Comparison of ENCODE assay signal across 25 cellular contexts in genomic region chr5:53342261-53342660, GRCh38.
DNase-seq lines count a peak whose midpoint lies in the region; ATAC-seq, FAIRE-seq and TF ChIP-seq lines count a peak whose summit lies in the region.
"Had no signal": no experiment of that assay in that cellular context is flagged by ENCODE, and none has a peak within 500 bp of the region (broad histone marks: within the 10 kb centered on the region; RNA-seq: fewer than 3 reads in every experiment).

No MANE protein-coding gene starts in this region.

- no peak for TF ChIP-seq POLR2A in breast epithelium (IDR thresholded peaks at IDR 0.05)

- H3K36me3 ChIP-seq in mammary epithelial cell (ENCODE audit: insufficient read depth, low read length): no peaks in the 10 kb centered on the region
- H3K36me3 ChIP-seq in breast epithelium: no peaks in the 10 kb centered on the region
- no peaks in the 10 kb centered on the region for H3K36me3 ChIP-seq in SJCRH30
- H3K36me3 ChIP-seq in keratinocyte (ENCODE audit: control insufficient read depth in 2 of 2, extremely low read depth in 1 of 2, insufficient read depth in 2 of 2, low read length in 2 of 2): peaks cover 0 to 5% of the 10 kb centered on the region in 2 experiments
- H3K36me3 ChIP-seq in lower lobe of right lung: no peaks in the 10 kb centered on the region
- H3K36me3 ChIP-seq in A673 (ENCODE audit: insufficient read depth, low read length, poor library complexity, severe bottlenecking): no peaks in the 10 kb centered on the region
- H3K36me3 ChIP-seq: BE2C; BLaER1 treated with 17β-estradiol and CSF1 and Interleukin-3, amounts not matched to agents 10 nM and 100 nM had no signal

- CTCF ChIA-PET in mammary epithelial cell (lab: Charles Lee; ENCODE audit: low non-redundant PET) (no interaction called here), A673 (lab: Charles Lee) (no interaction called here)

- BruUV-seq in mammary epithelial cell (replicated peaks; lab: Mats Ljungman, UMichigan): no TSS peak
- no TSS peak for BruUV-seq in A673 (replicated peaks; lab: Mats Ljungman, UMichigan)

- dilution Hi-C loops in mammary epithelial cell (cut with HindIII; ENCODE audit: low sequenced_read_pairs): no loop called here
- dilution Hi-C loops in keratinocyte (cut with MboI; ENCODE audit: extremely low pct_ligation_motif_present, low sequenced_read_pairs): no loop called here

- H3K4me3 ChIP-seq in mammary epithelial cell (replicated peaks in 1 of 3; ENCODE audit: insufficient read depth in 1 of 3, low read depth in 2 of 3, low read length in 3 of 3): no peak overlapping the region
- no peak overlapping the region for H3K4me3 ChIP-seq in breast epithelium
- no peak overlapping the region for H3K4me3 ChIP-seq in SJCRH30
- H3K4me3 ChIP-seq in keratinocyte (ENCODE audit: control insufficient read depth in 2 of 3, extremely low read depth in 1 of 3, insufficient read depth in 2 of 3, low read depth in 1 of 3, low read length in 3 of 3): no peak overlapping the region
- no peak overlapping the region for H3K4me3 ChIP-seq in lower lobe of right lung
- no peak overlapping the region for H3K4me3 ChIP-seq in A673 (ENCODE audit: low read depth, low read length, poor library complexity, severe bottlenecking)
- H3K4me3 ChIP-seq: BLaER1 treated with 17β-estradiol and CSF1 and Interleukin-3, amounts not matched to agents 10 nM and 100 nM; GM23338 had no signal

- H3K27ac ChIP-seq in mammary epithelial cell (ENCODE audit: insufficient read depth, low read depth, low read length) (peak overlapping the region; percentile 81), breast epithelium (no peak overlapping the region), SJCRH30 (no peak overlapping the region), keratinocyte (ENCODE audit: control insufficient read depth, insufficient read depth, low read length) (peak overlapping the region; percentile 94), lower lobe of right lung (no peak overlapping the region), A673 (ENCODE audit: low read depth, low read length, poor library complexity, severe bottlenecking) (no peak overlapping the region)
- H3K27ac ChIP-seq: 22Rv1; BLaER1 treated with 17β-estradiol and CSF1 and Interleukin-3, amounts not matched to agents 10 nM and 100 nM had no signal

- POLR2A ChIA-PET in A673 (lab: Charles Lee; ENCODE audit: low non-redundant PET): no interaction called here

- no peaks in the 10 kb centered on the region for H4K20me1 ChIP-seq in mammary epithelial cell (ENCODE audit: insufficient read depth, low read length)
- H4K20me1 ChIP-seq in keratinocyte (ENCODE audit: control insufficient read depth, extremely low read depth, insufficient read depth, low read length): no peaks in the 10 kb centered on the region
- H4K20me1 ChIP-seq: BLaER1 treated with 17β-estradiol and CSF1 and Interleukin-3, amounts not matched to agents 10 nM and 100 nM had no signal

- DNase-seq in mammary epithelial cell (no peak), breast epithelium (ENCODE audit: low spot score in 2 of 2) (no peak), SJCRH30 (peak; percentile 51 to 73), keratinocyte (ENCODE audit: low read depth, low spot score) (no peak), lower lobe of right lung (no peak), A673 (ENCODE audit: low spot score) (no peak)
- DNase-seq: ACHN; AML-193; BE2C; Calu3; CD4-positive, alpha-beta T cell; CD8-positive, alpha-beta memory T cell; COR-L47; DMS53; DMS79 treated with DMSO at 0.1 percent for 48 hours; GF-D8; H9 had no signal

- ATAC-seq in HG02623 (IDR thresholded peaks at IDR 0.05; ENCODE audit: unreplicated experiment): no peak
- no peak for ATAC-seq in lower lobe of right lung
- ATAC-seq: GM23338, HCT116 had no signal

- no peaks in the 10 kb centered on the region for H3K79me2 ChIP-seq in mammary epithelial cell (ENCODE audit: insufficient read depth, low read length)
- peaks cover 9% of the 10 kb centered on the region for H3K79me2 ChIP-seq in keratinocyte (ENCODE audit: control insufficient read depth, insufficient read depth, low read length)

- no peaks in the 10 kb centered on the region for H3K9me1 ChIP-seq in keratinocyte (ENCODE audit: control insufficient read depth, extremely low read depth, insufficient read depth, low read length)

- H3K9me3 ChIP-seq in mammary epithelial cell (replicated peaks; ENCODE audit: insufficient read depth, low read length) (no peaks in the 10 kb centered on the region), breast epithelium (no peaks in the 10 kb centered on the region), SJCRH30 (replicated peaks) (no peaks in the 10 kb centered on the region), keratinocyte (ENCODE audit: control insufficient read depth, low read depth, low read length) (no peaks in the 10 kb centered on the region), lower lobe of right lung (no peaks in the 10 kb centered on the region), A673 (ENCODE audit: low read depth, low read length, poor library complexity, severe bottlenecking) (no peaks in the 10 kb centered on the region)
- H3K9me3 ChIP-seq: BE2C had no signal

- H3K9ac ChIP-seq in mammary epithelial cell (ENCODE audit: insufficient read depth, low read length) (no peak overlapping the region), keratinocyte (ENCODE audit: control insufficient read depth, extremely low read depth, insufficient read depth, low read length) (no peak overlapping the region)
- H3K9ac ChIP-seq: BLaER1 treated with 17β-estradiol and CSF1 and Interleukin-3, amounts not matched to agents 10 nM and 100 nM had no signal

- intact Hi-C loops in mammary epithelial cell (cut with micrococcal nuclease) (no loop called here), breast epithelium (cut with DNase I; ENCODE audit: low total_unique reads) (no loop called here), lower lobe of right lung (cut with DNase I) (no loop called here), A673 (cut with micrococcal nuclease; ENCODE audit: unreplicated experiment) (no loop called here)

- TF ChIP-seq CTCF in mammary epithelial cell (conservative IDR thresholded peaks at IDR 0.05 in 1 of 2, IDR thresholded peaks at IDR 0.05 in 1 of 2; ENCODE audit: extremely low read depth in 1 of 2, insufficient read depth in 1 of 2, low read depth in 1 of 2, low read length in 2 of 2) (no peak), breast epithelium (IDR thresholded peaks at IDR 0.05) (no peak), keratinocyte (optimal IDR thresholded peaks at IDR 0.05 in 1 of 3, IDR thresholded peaks at IDR 0.05 in 1 of 3, conservative IDR thresholded peaks at IDR 0.05 in 1 of 3; ENCODE audit: extremely low read depth in 1 of 3, insufficient read depth in 2 of 3, low read length in 3 of 3) (no peak), lower lobe of right lung (IDR thresholded peaks at IDR 0.05) (no peak), A673 (conservative IDR thresholded peaks at IDR 0.05; ENCODE audit: low read depth, low read length) (no peak)

- H3K4me2 ChIP-seq in mammary epithelial cell (ENCODE audit: insufficient read depth, low read depth, low read length) (no peak overlapping the region), keratinocyte (ENCODE audit: control insufficient read depth, extremely low read depth, insufficient read depth, low read depth, low read length) (no peak overlapping the region)
- H3K4me2 ChIP-seq: BLaER1 treated with 17β-estradiol and CSF1 and Interleukin-3, amounts not matched to agents 10 nM and 100 nM; GM23338 had no signal

- in situ Hi-C loops in mammary epithelial cell (cut with MboI; ENCODE audit: low sequenced_read_pairs in 2 of 2): no loop called here

- no peak for FAIRE-seq in keratinocyte (lab: Jason Lieb, UNC)
- FAIRE-seq: A204.1, GM12891, GM18507 had no signal

- H3K4me1 ChIP-seq in mammary epithelial cell (ENCODE audit: insufficient read depth, low read length) (peaks cover 51% of the 10 kb centered on the region), breast epithelium (no peaks in the 10 kb centered on the region), SJCRH30 (peaks cover 35% of the 10 kb centered on the region), keratinocyte (ENCODE audit: control insufficient read depth, extremely low read depth, insufficient read depth, low read length) (peaks cover 63% of the 10 kb centered on the region), lower lobe of right lung (no peaks in the 10 kb centered on the region), A673 (ENCODE audit: insufficient read depth, low read length, poor library complexity, severe bottlenecking) (no peaks in the 10 kb centered on the region)
- H3K4me1 ChIP-seq: BE2C; BLaER1 treated with 17β-estradiol and CSF1 and Interleukin-3, amounts not matched to agents 10 nM and 100 nM had no signal

- H3K27me3 ChIP-seq in mammary epithelial cell (ENCODE audit: insufficient read depth, low read length) (no peaks in the 10 kb centered on the region), breast epithelium (no peaks in the 10 kb centered on the region), SJCRH30 (no peaks in the 10 kb centered on the region), keratinocyte (ENCODE audit: control insufficient read depth, extremely low read depth, insufficient read depth, low read length) (no peaks in the 10 kb centered on the region), lower lobe of right lung (ENCODE audit: low read depth) (no peaks in the 10 kb centered on the region), A673 (replicated peaks; ENCODE audit: insufficient read depth, low read depth, low read length, poor library complexity) (no peaks in the 10 kb centered on the region)
- H3K27me3 ChIP-seq: BE2C; BLaER1 treated with 17β-estradiol and CSF1 and Interleukin-3, amounts not matched to agents 10 nM and 100 nM had no signal

- no peak overlapping the region for H2AFZ ChIP-seq in mammary epithelial cell (ENCODE audit: low read depth, low read length)
- no peak overlapping the region for H2AFZ ChIP-seq in keratinocyte (ENCODE audit: control insufficient read depth, low read length)
- H2AFZ ChIP-seq: GM23338 had no signal

Comparison
In these comparisons a context has a peak if more than half of its experiments do, and no peak if none do; other contexts are left out.
1. H3K27ac ChIP-seq: peak in mammary epithelial cell (single experiment) and keratinocyte (single experiment); none in breast epithelium (0 of 2), SJCRH30 (single experiment), lower lobe of right lung (single experiment) and A673 (single experiment).
2. DNase-seq: peak in SJCRH30 (2 of 2); none in mammary epithelial cell (single experiment), breast epithelium (0 of 2), keratinocyte (single experiment), lower lobe of right lung (single experiment) and A673 (single experiment).